25 cellular contexts compared by ENCODE assay signal in genomic region chr5:149036970-149037369, GRCh38. TPM values are rescaled to one million over a fixed set of nuclear protein-coding genes. Genes with fewer than 3 reads are reported as not detected.
DNase-seq lines count a peak whose midpoint lies in the region; ATAC-seq and TF ChIP-seq lines count a peak whose summit lies in the region.
"Had no signal": no experiment of that assay in that cellular context is flagged by ENCODE, and none has a peak within 500 bp of the region (broad histone marks: within the 10 kb centered on the region; RNA-seq: fewer than 3 reads in every experiment).

No MANE protein-coding gene starts in this region.

- H3K27ac Mint-ChIP-seq in activated naive CD4-positive, alpha-beta T cell treated with anti-CD3 and anti-CD28 coated beads, Interleukin-2, amount 50 U/mL, for 72 hours: peak overlapping the region in 1 of 2 donors; percentile 0
- no peak overlapping the region for H3K27ac Mint-ChIP-seq in endothelial cell (ENCODE audit: unreplicated experiment)
- H3K27ac Mint-ChIP-seq: mesothelial cell of epicardium had no signal

- in situ Hi-C loops in mammary epithelial cell (cut with MboI; ENCODE audit: low sequenced_read_pairs in 2 of 2): loop anchor here (5.0 to 25.0 kb wide), 3 partner anchors 75 to 600 kb away; no protein-coding TSS in a partner anchor

- no peak for DNase-seq in activated naive CD4-positive, alpha-beta T cell treated with anti-CD3 and anti-CD28 coated beads, Interleukin-2, amount 50 U/mL, for 72 hours (ENCODE audit: low spot score in 2 of 2)
- no peak for DNase-seq in activated naive CD4-positive, alpha-beta T cell treated with Interleukin-2 at 50 U/mL for 16 hours
- DNase-seq in mammary epithelial cell: peak; percentile 27
- peak; percentile 77 for DNase-seq in kidney tubule cell (ENCODE audit: low spot score)
- DNase-seq in endothelial cell (ENCODE audit: low spot score): no peak
- no peak for DNase-seq in NCI-H345 (lab: John Stamatoyannopoulos, UW)
- DNase-seq: ACHN; activated effector memory CD4-positive, alpha-beta T cell treated with anti-CD3 and anti-CD28 coated beads, Interleukin-2, amount 50 U/mL, for 16 hours; amygdala; C1 segment of cervical spinal cord; caudate nucleus; effector CD4-positive, alpha-beta T cell; GF-D8; NCI-H1930; NCI-H226; stimulated activated CD4-positive, alpha-beta T cell treated with anti-CD3 and anti-CD28 coated beads, Interleukin-2, amount 100 ng/mL, for 24 hours; stimulated activated naive CD4-positive, alpha-beta T cell treated with Interleukin-2 at 50 U/mL for 16 hours; T-helper 9 cell had no signal

- peak overlapping the region; percentile 58 for H3K4me2 ChIP-seq in Loucy (ENCODE audit: low read depth, low read length, poor library complexity, severe bottlenecking)
- no peak overlapping the region for H3K4me2 ChIP-seq in mammary epithelial cell (ENCODE audit: insufficient read depth, low read depth, low read length)

- CTCF ChIA-PET in mammary epithelial cell (lab: Charles Lee; ENCODE audit: low non-redundant PET): interaction anchor here (1.1 kb wide), 1 partner anchor 78 kb away, joined by 4 read pairs; no protein-coding TSS in a partner anchor

- H3K27ac ChIP-seq in mammary epithelial cell (ENCODE audit: insufficient read depth, low read depth, low read length): peak overlapping the region; percentile 15
- H3K27ac ChIP-seq: prostate gland had no signal

- H3K36me3 ChIP-seq in Loucy (ENCODE audit: insufficient read depth, low read length) (no peaks in the 10 kb centered on the region), mammary epithelial cell (ENCODE audit: insufficient read depth, low read length) (peaks cover 31% of the 10 kb centered on the region)
- H3K36me3 ChIP-seq: prostate gland had no signal

- peak overlapping the region; percentile 57; the same call in 1 of the 2 replicates for H2AFZ ChIP-seq in Loucy (ENCODE audit: low read length)
- no peak overlapping the region for H2AFZ ChIP-seq in mammary epithelial cell (ENCODE audit: low read depth, low read length)

- H3K9ac ChIP-seq in Loucy (ENCODE audit: low read depth, low read length, poor library complexity, severe bottlenecking) (peak overlapping the region; percentile 61), mammary epithelial cell (ENCODE audit: insufficient read depth, low read length) (no peak overlapping the region)

- intact Hi-C loops in mammary epithelial cell (cut with micrococcal nuclease): no loop called here

- H3K4me1 Mint-ChIP-seq in endothelial cell (ENCODE audit: unreplicated experiment): peaks cover 11% of the 10 kb centered on the region

- peaks cover 2% of the 10 kb centered on the region for H3K27me3 Mint-ChIP-seq in endothelial cell (ENCODE audit: unreplicated experiment)

- H3K9me2 ChIP-seq in Loucy (replicated peaks; ENCODE audit: low read depth, low read length): no peaks in the 10 kb centered on the region

- H3K9me3 Mint-ChIP-seq in activated naive CD4-positive, alpha-beta T cell treated with anti-CD3 and anti-CD28 coated beads, Interleukin-2, amount 50 U/mL, for 72 hours: no peaks in the 10 kb centered on the region
- no peaks in the 10 kb centered on the region for H3K9me3 Mint-ChIP-seq in endothelial cell (ENCODE audit: unreplicated experiment)
- H3K9me3 Mint-ChIP-seq: mesothelial cell of epicardium, neural crest cell had no signal

- H3K36me3 Mint-ChIP-seq in activated naive CD4-positive, alpha-beta T cell treated with anti-CD3 and anti-CD28 coated beads, Interleukin-2, amount 50 U/mL, for 72 hours: no peaks in the 10 kb centered on the region
- no peaks in the 10 kb centered on the region for H3K36me3 Mint-ChIP-seq in endothelial cell (ENCODE audit: low read depth, unreplicated experiment)
- H3K36me3 Mint-ChIP-seq: mesothelial cell of epicardium had no signal

- ATAC-seq in activated naive CD4-positive, alpha-beta T cell treated with anti-CD3 and anti-CD28 coated beads, Interleukin-2, amount 50 U/mL, for 72 hours: peak; percentile 27 to 30
- no peak for ATAC-seq in GM21529 (IDR thresholded peaks at IDR 0.05; ENCODE audit: unreplicated experiment)
- ATAC-seq: SK-N-SH treated with all-trans-retinoic acid at 6 μM for 48 hours had no signal

- H3K27me3 ChIP-seq in Loucy (ENCODE audit: insufficient read depth, low read length, poor library complexity, severe bottlenecking): no peaks in the 10 kb centered on the region
- no peaks in the 10 kb centered on the region for H3K27me3 ChIP-seq in mammary epithelial cell (ENCODE audit: insufficient read depth, low read length)
- H3K27me3 ChIP-seq: tibial nerve had no signal

- dilution Hi-C loops in mammary epithelial cell (cut with HindIII; ENCODE audit: low sequenced_read_pairs): loop anchor here (5.0 kb wide), 1 partner anchor 35 kb away; no protein-coding TSS in a partner anchor

- WGBS in mammary epithelial cell (ENCODE audit: low coverage, missing lambda C conversion rate): 56% methylated on average over 2 of the region's 2 CpGs

- H3K79me2 ChIP-seq in Loucy (ENCODE audit: insufficient read depth, low read length) (no peaks in the 10 kb centered on the region), mammary epithelial cell (ENCODE audit: insufficient read depth, low read length) (no peaks in the 10 kb centered on the region)

- H3K4me3 Mint-ChIP-seq in endothelial cell (ENCODE audit: unreplicated experiment): no peak overlapping the region
- H3K4me3 Mint-ChIP-seq: mesothelial cell of epicardium, neural crest cell had no signal

- H3F3A ChIP-seq in Loucy (ENCODE audit: low read depth): no peaks in the 10 kb centered on the region

- TF ChIP-seq CTCF in Loucy (conservative IDR thresholded peaks at IDR 0.05; ENCODE audit: low read length) (no peak), mammary epithelial cell (conservative IDR thresholded peaks at IDR 0.05 in 1 of 2, IDR thresholded peaks at IDR 0.05 in 1 of 2; ENCODE audit: extremely low read depth in 1 of 2, insufficient read depth in 1 of 2, low read depth in 1 of 2, low read length in 2 of 2) (no peak), endothelial cell (IDR thresholded peaks at IDR 0.05; ENCODE audit: unreplicated experiment) (no peak)

- no TSS peak for BruUV-seq in mammary epithelial cell (replicated peaks; lab: Mats Ljungman, UMichigan)

- H3K9me3 ChIP-seq in Loucy (ENCODE audit: insufficient read depth, low read depth, low read length) (no peaks in the 10 kb centered on the region), mammary epithelial cell (replicated peaks; ENCODE audit: insufficient read depth, low read length) (no peaks in the 10 kb centered on the region)
- H3K9me3 ChIP-seq: prostate gland, tibial nerve had no signal

- H3K4me3 ChIP-seq in Loucy (ENCODE audit: low read length, poor library complexity, severe bottlenecking): peak overlapping the region; percentile 17
- no peak overlapping the region for H3K4me3 ChIP-seq in mammary epithelial cell (replicated peaks in 1 of 3; ENCODE audit: insufficient read depth in 1 of 3, low read depth in 2 of 3, low read length in 3 of 3)
- H3K4me3 ChIP-seq: prostate gland, tibial nerve had no signal

- H4K20me1 ChIP-seq in Loucy (ENCODE audit: insufficient read depth, low read length, poor library complexity, severe bottlenecking) (no peaks in the 10 kb centered on the region), mammary epithelial cell (ENCODE audit: insufficient read depth, low read length) (no peaks in the 10 kb centered on the region)

- H3K4me1 ChIP-seq in Loucy (ENCODE audit: insufficient read depth, low read length, poor library complexity, severe bottlenecking) (peaks cover 36% of the 10 kb centered on the region), mammary epithelial cell (ENCODE audit: insufficient read depth, low read length) (peaks cover 25% of the 10 kb centered on the region)
- H3K4me1 ChIP-seq: prostate gland had no signal

RNA-seq across cellular contexts. Expression of gene SH3TC2, which starts 25.9 kb away (rescaled TPM):
- total RNA-seq in activated naive CD4-positive, alpha-beta T cell treated with anti-CD3 and anti-CD28 coated beads, Interleukin-2, amount 50 U/mL, for 72 hours: not detected
- total RNA-seq in mammary epithelial cell (10 to 100 TPM; 42.0 to 57.8 TPM), endothelial cell (ENCODE audit: unreplicated experiment) (0.13 TPM)
- 13.9 TPM for polyA plus RNA-seq in mammary epithelial cell
- 94.8 TPM for polyA minus RNA-seq in mammary epithelial cell

Comparison
In these comparisons a context has a peak if more than half of its experiments do, and no peak if none do; other contexts are left out.
1. DNase-seq: peak in mammary epithelial cell (single experiment) and kidney tubule cell (single experiment); none in activated naive CD4-positive, alpha-beta T cell treated with anti-CD3 and anti-CD28 coated beads, Interleukin-2, amount 50 U/mL, for 72 hours (0 of 2), activated naive CD4-positive, alpha-beta T cell treated with Interleukin-2 at 50 U/mL for 16 hours (single experiment), endothelial cell (single experiment) and NCI-H345 (single experiment).
2. RNA of gene SH3TC2, which starts 25.9 kb away (total RNA-seq): 42.0 to 57.8 TPM in mammary epithelial cell; 0.13 TPM in endothelial cell (single experiment) and not detected in activated naive CD4-positive, alpha-beta T cell treated with anti-CD3 and anti-CD28 coated beads, Interleukin-2, amount 50 U/mL, for 72 hours; every median in the first group is over 10 times any median in the second.